9 cellular contexts compared by ENCODE assay signal in the genomic region with DNA sequence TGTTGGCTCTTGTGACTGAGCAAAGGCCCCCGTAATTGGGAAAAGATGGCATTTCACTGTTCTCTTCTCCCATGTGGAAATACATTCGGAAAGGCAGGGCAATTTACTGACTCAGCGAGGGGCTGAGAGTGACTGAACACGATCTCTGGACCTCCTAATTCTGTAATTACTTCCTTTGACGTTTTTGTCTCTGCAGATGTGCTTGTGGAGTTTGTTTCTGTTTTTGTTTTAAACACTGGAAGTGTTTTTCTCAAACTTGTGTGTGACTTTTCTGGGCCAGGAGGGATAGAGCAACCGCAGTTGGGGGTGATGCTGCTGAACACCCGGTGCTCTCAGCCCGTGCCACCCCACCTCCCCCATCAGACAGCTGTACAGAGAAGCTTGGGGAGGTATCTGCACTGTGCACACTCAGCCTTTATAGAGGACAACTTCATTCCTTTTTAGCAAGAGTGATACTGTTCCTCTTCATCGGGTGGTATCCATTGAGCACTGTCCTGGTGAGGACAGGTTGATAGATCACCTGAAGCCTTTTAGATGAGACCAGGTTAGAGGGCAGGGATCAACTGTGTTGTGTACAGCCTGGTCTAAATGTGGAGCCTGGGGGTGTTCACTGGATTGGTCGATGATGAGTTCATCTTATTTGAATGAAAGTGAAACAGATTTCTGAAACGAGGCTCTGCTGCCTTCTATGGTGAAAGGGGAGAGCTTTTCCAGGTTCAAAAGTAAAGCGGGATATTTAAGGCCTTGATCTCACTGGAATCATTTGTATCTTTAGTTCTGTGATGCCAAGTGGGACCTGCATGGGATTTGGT.
A peak's percentile ranks its signal among the peaks of the same experiment; 100 is the strongest.
DNase-seq lines count a peak whose midpoint lies in the region; ATAC-seq, FAIRE-seq and TF ChIP-seq lines count a peak whose summit lies in the region.
"Had no signal": no experiment of that assay in that cellular context is flagged by ENCODE, and none has a peak within 500 bp of the region (broad histone marks: within the 10 kb centered on the region; RNA-seq: fewer than 3 reads in every experiment).

No MANE protein-coding gene starts in this region.

- no peaks in the 10 kb centered on the region for H3K9me3 ChIP-seq in A549
- no peaks in the 10 kb centered on the region for H3K9me3 ChIP-seq in smooth muscle cell (replicated peaks; ENCODE audit: low read depth)

- H3K4me1 Mint-ChIP-seq in activated B cell treated with CpG ODN at 0.5 μM for 24 hours: peaks cover 28% of the 10 kb centered on the region

- no peaks in the 10 kb centered on the region for H3K27me3 Mint-ChIP-seq in activated B cell treated with CpG ODN at 0.5 μM for 24 hours

- H3F3A ChIP-seq in smooth muscle cell (ENCODE audit: low read depth): peaks cover 6% of the 10 kb centered on the region

- TF ChIP-seq POLR2A in A549 (IDR thresholded peaks at IDR 0.05; ENCODE audit: low read length): no peak

- TF ChIP-seq RAD21 in A549 (conservative IDR thresholded peaks at IDR 0.05 in 1 of 2, IDR thresholded peaks at IDR 0.05 in 1 of 2): no peak

- H3K9ac ChIP-seq in smooth muscle cell (ENCODE audit: low read depth): no peak overlapping the region

- no peaks in the 10 kb centered on the region for H3K36me3 ChIP-seq in smooth muscle cell (ENCODE audit: low read depth)
- no peaks in the 10 kb centered on the region for H3K36me3 ChIP-seq in H7 (replicated peaks; ENCODE audit: control insufficient read depth, insufficient read depth, low read length)

- POLR2A ChIA-PET in A549 (lab: Yijun Ruan, JAX): no interaction called here
- POLR2A ChIA-PET in activated B cell treated with CpG ODN at 0.5 μM for 24 hours (lab: Charles Lee): interaction anchor here (0.5 to 2.3 kb wide), 5 partner anchors 13 to 127 kb away, joined by 3 to 22 read pairs (median 4); partner anchors contain the start of gene LRCH1

- H3K27me3 ChIP-seq in smooth muscle cell (ENCODE audit: low read depth) (no peaks in the 10 kb centered on the region), H7 (ENCODE audit: control insufficient read depth, insufficient read depth, low read length) (no peaks in the 10 kb centered on the region)

- no peak overlapping the region for H3K27ac Mint-ChIP-seq in activated B cell treated with CpG ODN at 0.5 μM for 24 hours

- CTCF ChIA-PET in A549 (lab: Yijun Ruan, JAX): interaction anchor here (1.7 kb wide), 1 partner anchor 8 kb away, joined by 3 read pairs; no protein-coding TSS in a partner anchor
- CTCF ChIA-PET in activated B cell treated with CpG ODN at 0.5 μM for 24 hours (lab: Charles Lee): interaction anchor here (0.6 to 4.7 kb wide), 11 partner anchors 10 to 188 kb away, joined by 3 to 55 read pairs (median 3); partner anchors contain the start of gene LRCH1

- H3K4me3 ChIP-seq in A549: no peak overlapping the region
- no peak overlapping the region for H3K4me3 ChIP-seq in smooth muscle cell
- H3K4me3 ChIP-seq in H7 (ENCODE audit: insufficient read depth, low read depth, low read length): no peak overlapping the region

- ATAC-seq in A549 (peak; percentile 13 to 33; a peak in 3 of 6 replicates), GM18508 (IDR thresholded peaks at IDR 0.05; ENCODE audit: insufficient read depth, unreplicated experiment) (peak; percentile 73), HG02884 (IDR thresholded peaks at IDR 0.05; ENCODE audit: unreplicated experiment) (peak; percentile 86), activated B cell treated with CpG ODN at 0.5 μM for 24 hours (ENCODE audit: low read depth) (peak; percentile 90), Right ventricle myocardium superior (ENCODE audit: poor library complexity) (peak; percentile 72)

- no peak for TF ChIP-seq EP300 in A549 (IDR thresholded peaks at IDR 0.05)

- H3K4me3 Mint-ChIP-seq in activated B cell treated with CpG ODN at 0.5 μM for 24 hours: no peak overlapping the region

- H3K4me1 ChIP-seq in A549 (peaks cover 40% of the 10 kb centered on the region), smooth muscle cell (ENCODE audit: low read depth) (peaks cover 22% of the 10 kb centered on the region)

- intact Hi-C loops in activated B cell treated with CpG ODN at 0.5 μM for 24 hours (cut with micrococcal nuclease): loop anchor here (1.0 to 5.0 kb wide), 5 partner anchors 11 to 187 kb away; no protein-coding TSS in a partner anchor
- intact Hi-C loops in Right ventricle myocardium superior (cut with DNase I): loop anchor here (10.0 kb wide), 1 partner anchor 125 kb away; the partner anchor contains the start of gene LRCH1

- DNase-seq in A549 (ENCODE audit: low read depth in 1 of 2, low spot score in 1 of 2): no peak
- peak; percentile 20 for DNase-seq in activated B cell treated with CpG ODN at 0.5 μM for 24 hours
- no peak for DNase-seq in Right ventricle myocardium superior
- no peak for DNase-seq in smooth muscle cell (lab: John Stamatoyannopoulos, UW; ENCODE audit: unreplicated experiment)
- no peak for DNase-seq in H7
- DNase-seq in D721Med (ENCODE audit: insufficient read length, low spot score): no peak

- peaks cover 30% of the 10 kb centered on the region for H3K36me3 Mint-ChIP-seq in activated B cell treated with CpG ODN at 0.5 μM for 24 hours (ENCODE audit: low read depth)

- H2AFZ ChIP-seq in smooth muscle cell (ENCODE audit: low read depth): no peak overlapping the region

- TF ChIP-seq CTCF in A549 (IDR thresholded peaks at IDR 0.05): no peak
- TF ChIP-seq CTCF in activated B cell treated with CpG ODN at 0.5 μM for 24 hours (IDR thresholded peaks at IDR 0.05): no peak
- TF ChIP-seq CTCF in smooth muscle cell (IDR thresholded peaks at IDR 0.05; ENCODE audit: borderline replicate concordance, insufficient read depth, poor library complexity, severe bottlenecking): no peak
- TF ChIP-seq CTCF in D721Med (IDR thresholded peaks at IDR 0.05; ENCODE audit: insufficient read depth, missing control alignments): no peak

- peak overlapping the region in 1 of 2 experiments; percentile 9; a peak in 1 of 6 replicates for H3K27ac ChIP-seq in A549
- H3K27ac ChIP-seq in smooth muscle cell (ENCODE audit: low read depth): peak overlapping the region; percentile 5

- peaks cover 56% of the 10 kb centered on the region for H3K79me2 ChIP-seq in smooth muscle cell (ENCODE audit: low read depth)

- 74% methylated on average over 12 of the region's 12 CpGs for WGBS in A549 (ENCODE audit: missing lambda C conversion rate)
- whole genome bisulfite sequencing in smooth muscle cell (ENCODE audit: low lambda C conversion rate): 65% methylated on average over 12 of the region's 12 CpGs

- peaks cover 43% of the 10 kb centered on the region for H4K20me1 ChIP-seq in smooth muscle cell (ENCODE audit: low read depth)

- no peaks in the 10 kb centered on the region for H3K9me3 Mint-ChIP-seq in activated B cell treated with CpG ODN at 0.5 μM for 24 hours

- FAIRE-seq in A549 (lab: Jason Lieb, UNC) (no peak), D721Med (lab: Jason Lieb, UNC) (no peak)
- FAIRE-seq: endothelial cell of umbilical vein had no signal

- H3K4me2 ChIP-seq in A549 (peak overlapping the region; percentile 10; the same call in 1 of the 3 replicates), smooth muscle cell (peak overlapping the region; percentile 2)

TF ChIP-seq in A549, 52 proteins besides CTCF, POLR2A, EP300 and RAD21:
- TF ChIP-seq ZFP36 (IDR thresholded peaks at IDR 0.05; ENCODE audit: borderline replicate concordance, partially characterized antibody) (no peak), MYC (IDR thresholded peaks at IDR 0.05; ENCODE audit: borderline replicate concordance, low read length) (no peak), TFCP2L1 (CRISPR knock-in tag; IDR thresholded peaks at IDR 0.05) (no peak), TP53 (CRISPR knock-in tag; IDR thresholded peaks at IDR 0.05) (no peak), RNF2 (IDR thresholded peaks at IDR 0.05; ENCODE audit: borderline replicate concordance, low read depth) (no peak), FOSB (CRISPR knock-in tag; IDR thresholded peaks at IDR 0.05) (no peak), KDM5A (IDR thresholded peaks at IDR 0.05) (no peak), ZSCAN20 (CRISPR knock-in tag; IDR thresholded peaks at IDR 0.05) (no peak)

Comparison
In these comparisons a context has a peak if more than half of its experiments do, and no peak if none do; other contexts are left out.
1. ATAC-seq: peak in every context shown above with its lines; median percentile 90 in activated B cell treated with CpG ODN at 0.5 μM for 24 hours; 86 in HG02884; 73 in GM18508; 72 in Right ventricle myocardium superior; 23 in A549.